8 cellular contexts compared by ENCODE assay signal in genomic region chr9:78032599-78033457, GRCh38. TPM values are rescaled to one million over a fixed set of nuclear protein-coding genes. Genes with fewer than 3 reads are reported as not detected.
DNase-seq lines count a peak whose midpoint lies in the region; ATAC-seq and TF ChIP-seq lines count a peak whose summit lies in the region.

No MANE protein-coding gene starts in this region.

- H3K4me3 ChIP-seq in SK-N-MC (peak overlapping the region; percentile 93), esophagus muscularis mucosa (peak overlapping the region; percentile 79 to 90 (median 86))

- no peaks in the 10 kb centered on the region for H3K36me3 ChIP-seq in SK-N-MC (ENCODE audit: insufficient read depth, low read length)
- H3K36me3 ChIP-seq in esophagus muscularis mucosa, result no peaks in the 10 kb centered on the region

- H3K9me3 Mint-ChIP-seq in activated CD4-positive, alpha-beta T cell treated with anti-CD3 and anti-CD28 coated beads for 36 hours (ENCODE audit: low read depth), result no peaks in the 10 kb centered on the region
- H3K9me3 Mint-ChIP-seq in osteocyte (ENCODE audit: unreplicated experiment), result no peaks in the 10 kb centered on the region

- peak overlapping the region; percentile 86 for H3K4me3 Mint-ChIP-seq in activated CD4-positive, alpha-beta T cell treated with anti-CD3 and anti-CD28 coated beads for 36 hours
- H3K4me3 Mint-ChIP-seq in osteocyte (ENCODE audit: unreplicated experiment), result peak overlapping the region; percentile 90

- no peaks in the 10 kb centered on the region for H3K36me3 Mint-ChIP-seq in activated CD4-positive, alpha-beta T cell treated with anti-CD3 and anti-CD28 coated beads for 36 hours (ENCODE audit: low read depth)
- no peaks in the 10 kb centered on the region for H3K36me3 Mint-ChIP-seq in osteocyte (ENCODE audit: unreplicated experiment)

- no peak for TF ChIP-seq CTCF in esophagus muscularis mucosa (IDR thresholded peaks at IDR 0.05)
- TF ChIP-seq CTCF in osteocyte (IDR thresholded peaks at IDR 0.05), result no peak

- no peak for DNase-seq in activated CD4-positive, alpha-beta T cell treated with anti-CD3 and anti-CD28 coated beads for 36 hours
- no peak for DNase-seq in activated CD4-positive, alpha-beta T cell treated with anti-CD3 and anti-CD28 coated beads, Interleukin-2, amount 50 U/mL, for 1 hour
- DNase-seq in SK-N-MC (ENCODE audit: low read depth, low spot score) (no peak), esophagus muscularis mucosa (ENCODE audit: extremely low spot score) (no peak), osteocyte (ENCODE audit: extremely low spot score, unreplicated experiment) (no peak)

- H3K9ac ChIP-seq in SK-N-MC (ENCODE audit: insufficient read length), result peak overlapping the region; percentile 84

- H3K27ac ChIP-seq in SK-N-MC (peak overlapping the region; percentile 67), esophagus muscularis mucosa (replicated peaks in 1 of 4) (peak overlapping the region; percentile 89 to 98 (median 94))

- no peak for TF ChIP-seq POLR2A in esophagus muscularis mucosa (IDR thresholded peaks at IDR 0.05; ENCODE audit: low read depth)

- no peaks in the 10 kb centered on the region for H3K9me3 ChIP-seq in SK-N-MC (ENCODE audit: low read depth, low read length)
- H3K9me3 ChIP-seq in esophagus muscularis mucosa, result no peaks in the 10 kb centered on the region

- POLR2A ChIA-PET in activated CD4-positive, alpha-beta T cell treated with anti-CD3 and anti-CD28 coated beads for 36 hours (lab: Charles Lee), result no interaction called here

- peak; percentile 10 for ATAC-seq in activated CD4-positive, alpha-beta T cell treated with anti-CD3 and anti-CD28 coated beads for 36 hours
- ATAC-seq in GM19467 (IDR thresholded peaks at IDR 0.05; ENCODE audit: unreplicated experiment) (no peak), HG03280 (IDR thresholded peaks at IDR 0.05; ENCODE audit: unreplicated experiment) (no peak), GM18861 (IDR thresholded peaks at IDR 0.05; ENCODE audit: unreplicated experiment) (no peak)

- no peak for TF ChIP-seq EP300 in esophagus muscularis mucosa (IDR thresholded peaks at IDR 0.05)

- CTCF ChIA-PET in activated CD4-positive, alpha-beta T cell treated with anti-CD3 and anti-CD28 coated beads for 36 hours (lab: Charles Lee), result interaction anchor here (0.6 to 5.3 kb wide), 4 partner anchors 13 to 168 kb away, joined by 3 to 64 read pairs (median 3); no protein-coding TSS in a partner anchor

- intact Hi-C loops in activated CD4-positive, alpha-beta T cell treated with anti-CD3 and anti-CD28 coated beads for 36 hours (cut with DNase I, micrococcal nuclease), result loop anchor here (1.0 to 10.0 kb wide), 11 partner anchors 89 to 1542 kb away; partner anchors contain the start of genes VPS13A (in 2 of the 2), CEP78 (in 1 of the 2), PSAT1 (in 1 of the 2) and TLE4 (in 1 of the 2)
- intact Hi-C loops in esophagus muscularis mucosa (cut with DNase I), result loop anchor here (5.0 kb wide), 1 partner anchor 281 kb away; no protein-coding TSS in a partner anchor

- H3K27me3 ChIP-seq in esophagus muscularis mucosa, result no peaks in the 10 kb centered on the region

- peak overlapping the region; percentile 94 for H3K27ac Mint-ChIP-seq in activated CD4-positive, alpha-beta T cell treated with anti-CD3 and anti-CD28 coated beads for 36 hours
- H3K27ac Mint-ChIP-seq in osteocyte (ENCODE audit: unreplicated experiment), result peak overlapping the region; percentile 96

- peaks cover 11 to 46% (median 40%) of the 10 kb centered on the region in 4 donors for H3K4me1 ChIP-seq in esophagus muscularis mucosa

- 33% methylated on average over 18 of the region's 18 CpGs for WGBS in esophagus muscularis mucosa

- peaks cover 47% of the 10 kb centered on the region for H3K4me1 Mint-ChIP-seq in activated CD4-positive, alpha-beta T cell treated with anti-CD3 and anti-CD28 coated beads for 36 hours
- H3K4me1 Mint-ChIP-seq in osteocyte (ENCODE audit: unreplicated experiment), result peaks cover 33% of the 10 kb centered on the region

- no peaks in the 10 kb centered on the region for H3K27me3 Mint-ChIP-seq in activated CD4-positive, alpha-beta T cell treated with anti-CD3 and anti-CD28 coated beads for 36 hours
- H3K27me3 Mint-ChIP-seq in osteocyte (ENCODE audit: unreplicated experiment), result no peaks in the 10 kb centered on the region

RNA-seq across cellular contexts. Expression of gene GNAQ, which starts 1.2 kb away (rescaled TPM):
- 10 to 100 TPM; 22.8 to 24.7 TPM for total RNA-seq in activated CD4-positive, alpha-beta T cell treated with anti-CD3 and anti-CD28 coated beads for 36 hours
- 10 to 100 TPM; 64.0 to 80.4 (median 69.2) TPM for total RNA-seq in esophagus muscularis mucosa
- 65.9 and 71.2 TPM in 2 replicates for total RNA-seq in osteocyte
